8 cellular contexts compared by ENCODE assay signal in the genomic region with DNA sequence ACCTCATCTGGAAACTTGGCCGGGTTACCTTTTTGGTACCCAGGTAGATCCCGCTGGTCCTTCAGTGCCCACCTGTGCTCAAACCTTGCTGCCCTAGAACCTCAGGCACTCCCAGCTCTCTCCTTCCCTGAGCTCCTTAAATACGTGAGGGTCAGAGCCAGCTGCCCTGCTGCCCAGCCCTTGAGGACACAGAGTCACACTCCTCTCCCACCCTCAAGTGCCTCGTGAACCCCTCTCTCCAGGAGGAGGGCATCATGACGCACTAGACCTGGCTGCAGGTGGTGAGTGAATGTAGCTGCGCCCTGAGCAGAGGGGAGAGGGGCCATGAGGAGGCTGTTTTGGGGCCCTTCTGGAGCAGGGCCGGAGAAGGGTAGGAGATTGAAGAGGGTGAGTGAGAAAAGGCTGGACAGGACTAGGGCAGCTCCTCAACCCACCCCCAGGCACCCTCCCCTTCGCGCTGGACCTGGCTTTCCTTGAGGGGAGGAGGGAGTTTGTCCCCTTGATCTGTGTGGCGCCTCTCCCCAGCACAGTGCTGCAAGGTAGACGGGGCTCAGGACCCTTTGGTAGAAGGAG. TPM values are rescaled to one million over a fixed set of nuclear protein-coding genes. Genes with fewer than 3 reads are reported as not detected.
DNase-seq lines count a peak whose midpoint lies in the region; ATAC-seq and TF ChIP-seq lines count a peak whose summit lies in the region.

No MANE protein-coding gene starts in this region.

- no peak for TF ChIP-seq CTCF in coronary artery (IDR thresholded peaks at IDR 0.05)
- no peak for TF ChIP-seq CTCF in vagina (IDR thresholded peaks at IDR 0.05)
- TF ChIP-seq CTCF in adrenal gland (IDR thresholded peaks at IDR 0.05) = no peak

- H3K9ac ChIP-seq in mucosa of stomach (ENCODE audit: low read length) = peak overlapping the region; percentile 76

- peak overlapping the region; percentile 44 for H3K4me3 ChIP-seq in right cardiac atrium (ENCODE audit: low read length)
- H3K4me3 ChIP-seq in coronary artery = peak overlapping the region; percentile 67
- peak overlapping the region; percentile 61 for H3K4me3 ChIP-seq in mucosa of stomach (ENCODE audit: low read length)
- H3K4me3 ChIP-seq in vagina = peak overlapping the region; percentile 48
- peak overlapping the region in 1 of 4 donors; percentile 71 for H3K4me3 ChIP-seq in adrenal gland

- H3K27me3 ChIP-seq in right cardiac atrium (ENCODE audit: control insufficient read depth, insufficient read depth) = no peaks in the 10 kb centered on the region
- H3K27me3 ChIP-seq in mucosa of stomach (ENCODE audit: control insufficient read depth, insufficient read depth, low read length) = peaks cover 9% of the 10 kb centered on the region
- H3K27me3 ChIP-seq in vagina = no peaks in the 10 kb centered on the region
- H3K27me3 ChIP-seq in adrenal gland = peaks cover 12% of the 10 kb centered on the region

- H3K36me3 ChIP-seq in mucosa of stomach (ENCODE audit: control insufficient read depth, insufficient read depth, low read length) = no peaks in the 10 kb centered on the region
- no peaks in the 10 kb centered on the region for H3K36me3 ChIP-seq in vagina
- no peaks in the 10 kb centered on the region for H3K36me3 ChIP-seq in adrenal gland (replicated peaks in 1 of 2)

- 74% methylated on average over 11 of the region's 11 CpGs for WGBS in right cardiac atrium
- WGBS in adrenal gland, 4 donors = 61 to 75% (median 69%) methylated on average over 11 of the region's 11 CpGs

- intact Hi-C loops in right cardiac atrium (cut with DNase I) = no loop called here
- intact Hi-C loops in cardiac septum (cut with DNase I) = no loop called here
- intact Hi-C loops in vagina (cut with DNase I) = no loop called here
- intact Hi-C loops in adrenal gland (cut with DNase I) = no loop called here

- ATAC-seq in right cardiac atrium = peak in 1 of 2 donors; percentile 32
- ATAC-seq in GM21390 (IDR thresholded peaks at IDR 0.05; ENCODE audit: unreplicated experiment) = no peak

- no peak overlapping the region for H3K27ac ChIP-seq in right cardiac atrium (ENCODE audit: low read length)
- no peak overlapping the region for H3K27ac ChIP-seq in coronary artery
- H3K27ac ChIP-seq in vagina = no peak overlapping the region
- no peak overlapping the region for H3K27ac ChIP-seq in adrenal gland

- H3K4me1 ChIP-seq in right cardiac atrium (ENCODE audit: control insufficient read depth, insufficient read depth, low read length) = no peaks in the 10 kb centered on the region
- H3K4me1 ChIP-seq in mucosa of stomach (ENCODE audit: control insufficient read depth, insufficient read depth, low read length) = peaks cover 35% of the 10 kb centered on the region
- peaks cover 16% of the 10 kb centered on the region for H3K4me1 ChIP-seq in vagina
- H3K4me1 ChIP-seq in adrenal gland (replicated peaks in 1 of 2) = peaks cover 0 to 10% of the 10 kb centered on the region in 2 donors

- DNase-seq in right cardiac atrium (no peak), cardiac septum (ENCODE audit: low spot score) (no peak), coronary artery (ENCODE audit: low spot score) (no peak), vagina (ENCODE audit: extremely low spot score in 2 of 2) (no peak), adrenal gland (no peak), amniotic stem cell (lab: John Stamatoyannopoulos, UW) (no peak)

- TF ChIP-seq POLR2A in vagina (IDR thresholded peaks at IDR 0.05) (no peak), adrenal gland (IDR thresholded peaks at IDR 0.05) (no peak)

- H3K9me3 ChIP-seq in right cardiac atrium (ENCODE audit: control insufficient read depth, low read length) (no peaks in the 10 kb centered on the region), mucosa of stomach (ENCODE audit: control insufficient read depth, low read length) (no peaks in the 10 kb centered on the region), vagina (no peaks in the 10 kb centered on the region), adrenal gland (replicated peaks in 1 of 3) (no peaks in the 10 kb centered on the region)

RNA-seq across cellular contexts. Expression of a gene that starts 0.9 kb away (rescaled TPM):
- total RNA-seq in right cardiac atrium (1 to 10 TPM in 3 of 4 donors, under 1 TPM in 1; 0.62 to 1.7 (median 1.4) TPM), cardiac septum (0.51 TPM), vagina (6.1 TPM), adrenal gland (1 to 10 TPM; 1.0 to 5.9 (median 3.0) TPM)
- polyA plus RNA-seq in right cardiac atrium (0.52 TPM), adrenal gland (1 to 10 TPM; 1.1 to 1.9 (median 1.4) TPM)
